20 cellular contexts compared by ENCODE assay signal in genomic region chr1:41712081-41712480, GRCh38.
DNase-seq lines count a peak whose midpoint lies in the region; ATAC-seq, FAIRE-seq and TF ChIP-seq lines count a peak whose summit lies in the region.
"Had no signal": no experiment of that assay in that cellular context is flagged by ENCODE, and none has a peak within 500 bp of the region (broad histone marks: within the 10 kb centered on the region; RNA-seq: fewer than 3 reads in every experiment).

No MANE protein-coding gene starts in this region.

- H3K27ac ChIP-seq in right atrium auricular region: peak overlapping the region; percentile 61 to 71
- H3K27ac ChIP-seq: KMS-11, SJSA1 had no signal

- no peak for TF ChIP-seq CTCF in right atrium auricular region (IDR thresholded peaks at IDR 0.05)
- no peak for TF ChIP-seq CTCF in bronchial epithelial cell (IDR thresholded peaks at IDR 0.05; ENCODE audit: insufficient read depth, low read length, severe bottlenecking)
- TF ChIP-seq CTCF in mesothelial cell of epicardium (IDR thresholded peaks at IDR 0.05; ENCODE audit: unreplicated experiment): no peak
- no peak for TF ChIP-seq CTCF in MCF 10A (IDR thresholded peaks at IDR 0.05; ENCODE audit: unreplicated experiment)

- no TSS peak for BruUV-seq in MCF 10A (replicated peaks; lab: Mats Ljungman, UMichigan)

- no peaks in the 10 kb centered on the region for H3K27me3 ChIP-seq in right atrium auricular region
- no peaks in the 10 kb centered on the region for H3K27me3 ChIP-seq in bronchial epithelial cell (ENCODE audit: control insufficient read depth, insufficient read depth, low read length)
- H3K27me3 ChIP-seq: BE2C, SJSA1 had no signal

- DNase-seq in right atrium auricular region (ENCODE audit: low spot score) (no peak), Right ventricle myocardium inferior (ENCODE audit: missing footprints) (no peak), bronchial epithelial cell (ENCODE audit: low read depth) (no peak), mesothelial cell of epicardium (ENCODE audit: low spot score in 2 of 2, unreplicated experiment in 2 of 2) (no peak), urothelium cell line (ENCODE audit: low spot score) (no peak), NCI-H2107 (lab: John Stamatoyannopoulos, UW) (no peak), MCF 10A (ENCODE audit: unreplicated experiment) (no peak)
- DNase-seq: CD4-positive, alpha-beta T cell; DMS79; H9; NCI-H1105; NCI-H1694 treated with DMSO at 0.1 percent for 48 hours; NCI-H510A had no signal

- FAIRE-seq in bronchial epithelial cell (lab: Jason Lieb, UNC) (peak; percentile 83), urothelium cell line (lab: Jason Lieb, UNC) (peak; percentile 75)
- FAIRE-seq: A549, GM12891, HTR-8/SVneo had no signal

- POLR2A ChIA-PET in MCF 10A (lab: Yijun Ruan, JAX): interaction anchor here (1.2 kb wide), 1 partner anchor 28 kb away, joined by 3 read pairs; no protein-coding TSS in a partner anchor

- H3K4me3 Mint-ChIP-seq in mesothelial cell of epicardium (no peak overlapping the region), MCF 10A (ENCODE audit: unreplicated experiment) (no peak overlapping the region)
- H3K4me3 Mint-ChIP-seq: CD4-positive, alpha-beta T cell; H9 had no signal

- no peaks in the 10 kb centered on the region for H3K9me3 Mint-ChIP-seq in mesothelial cell of epicardium
- no peaks in the 10 kb centered on the region for H3K9me3 Mint-ChIP-seq in MCF 10A (ENCODE audit: unreplicated experiment)
- H3K9me3 Mint-ChIP-seq: CD4-positive, alpha-beta T cell; H9 had no signal

- no peaks in the 10 kb centered on the region for H3K27me3 Mint-ChIP-seq in mesothelial cell of epicardium (ENCODE audit: low read depth)
- H3K27me3 Mint-ChIP-seq in MCF 10A (ENCODE audit: insufficient read depth, unreplicated experiment): peaks cover 9% of the 10 kb centered on the region
- H3K27me3 Mint-ChIP-seq: CD4-positive, alpha-beta T cell had no signal

- H3K4me1 ChIP-seq in right atrium auricular region: peaks cover 0 to 38% of the 10 kb centered on the region in 2 donors

- no peak overlapping the region for H3K4me3 ChIP-seq in right atrium auricular region
- no peak overlapping the region for H3K4me3 ChIP-seq in bronchial epithelial cell (ENCODE audit: low read depth, low read length)
- H3K4me3 ChIP-seq: A549, SJSA1 had no signal

- CTCF ChIA-PET in MCF 10A (lab: Yijun Ruan, JAX): no interaction called here

- intact Hi-C loops in Right ventricle myocardium inferior (cut with DNase I): no loop called here
- intact Hi-C loops in MCF 10A (cut with micrococcal nuclease): no loop called here

- H3K27ac Mint-ChIP-seq in mesothelial cell of epicardium (peak overlapping the region; percentile 1), MCF 10A (ENCODE audit: low read depth, unreplicated experiment) (no peak overlapping the region)
- H3K27ac Mint-ChIP-seq: CD4-positive, alpha-beta T cell had no signal

- H3K9me3 ChIP-seq in right atrium auricular region: no peaks in the 10 kb centered on the region
- H3K9me3 ChIP-seq: A549, BE2C, SJSA1 had no signal

- H3K36me3 ChIP-seq in right atrium auricular region (no peaks in the 10 kb centered on the region), bronchial epithelial cell (ENCODE audit: control insufficient read depth, insufficient read depth, low read length) (no peaks in the 10 kb centered on the region)
- H3K36me3 ChIP-seq: BE2C, SJSA1 had no signal

- H3K36me3 Mint-ChIP-seq in mesothelial cell of epicardium (no peaks in the 10 kb centered on the region), MCF 10A (ENCODE audit: insufficient read depth, unreplicated experiment) (no peaks in the 10 kb centered on the region)

- ATAC-seq in Right ventricle myocardium inferior (no peak), HG03196 (IDR thresholded peaks at IDR 0.05; ENCODE audit: unreplicated experiment) (no peak)
- ATAC-seq: A549 had no signal

- H3K4me1 Mint-ChIP-seq in mesothelial cell of epicardium (peaks cover 31% of the 10 kb centered on the region), MCF 10A (ENCODE audit: insufficient read depth, unreplicated experiment) (peaks cover 9% of the 10 kb centered on the region)
